ENCODE assay signal across 1 cellular context in the genomic region with DNA sequence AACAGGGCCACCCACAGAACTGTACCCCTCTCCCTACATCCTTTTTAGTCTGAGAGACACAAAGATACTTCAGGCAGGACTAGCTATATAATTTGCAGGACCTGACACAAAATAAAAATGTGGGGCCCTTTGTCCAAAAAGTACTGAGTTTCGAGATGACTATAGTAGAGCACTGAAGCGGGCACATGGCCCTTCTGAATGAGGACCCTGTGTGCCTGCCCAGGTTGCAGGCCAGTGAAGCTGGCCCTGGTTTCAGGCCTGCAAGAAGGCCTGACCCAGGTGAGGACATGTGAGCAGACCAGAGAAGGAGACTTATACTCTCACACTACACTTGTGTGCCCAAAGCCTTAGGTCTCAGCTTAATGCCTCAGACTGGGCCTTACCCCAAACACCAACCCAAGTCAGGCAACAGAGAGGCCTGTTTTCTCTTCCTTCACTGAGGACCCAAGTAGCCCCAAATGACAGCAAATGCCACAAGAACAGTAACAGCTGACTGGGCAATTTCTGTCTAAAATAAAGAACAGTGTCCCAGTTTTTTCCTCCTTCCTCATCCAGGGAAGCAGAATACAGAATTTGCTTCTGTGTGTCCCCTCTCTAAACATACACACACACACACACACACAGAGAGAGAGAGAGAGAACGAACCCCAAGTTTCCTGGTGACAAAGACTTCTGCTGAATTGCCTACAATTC.
TF ChIP-seq lines count a peak whose summit lies in the region.

No MANE protein-coding gene starts in this region.

TF ChIP-seq in GM12891, 5 proteins besides CTCF, POLR2A, EP300 and RAD21:
- no peak for TF ChIP-seq POLR2AphosphoS5 (IDR thresholded peaks at IDR 0.05; ENCODE audit: low read depth, low read length)
- TF ChIP-seq POU2F2 (IDR thresholded peaks at IDR 0.05; ENCODE audit: low read depth, low read length) = no peak
- TF ChIP-seq PAX5 (IDR thresholded peaks at IDR 0.05; ENCODE audit: insufficient read depth, low read length, severe bottlenecking) = no peak
- no peak for TF ChIP-seq TAF1 (IDR thresholded peaks at IDR 0.05; ENCODE audit: low read depth, low read length)
- no peak for TF ChIP-seq SPI1 (IDR thresholded peaks at IDR 0.05; ENCODE audit: low read depth, low read length)
